In genomic region chr11:57438345-57439280, GRCh38 we compare ENCODE assay signal across 2 cellular contexts.
TF ChIP-seq lines count a peak whose summit lies in the region.

No MANE protein-coding gene starts in this region.

TF ChIP-seq in K562, 482 proteins besides CTCF, POLR2A, EP300 and RAD21:
- TF ChIP-seq RNF219 (CRISPR knock-in tag; IDR thresholded peaks at IDR 0.05), result no peak
- TF ChIP-seq ZBTB34 (CRISPR knock-in tag; IDR thresholded peaks at IDR 0.05), result no peak
- peak; percentile 31; the same call in 1 of the 2 replicates for TF ChIP-seq MAFG (tag; conservative IDR thresholded peaks at IDR 0.05)
- no peak for TF ChIP-seq NFE2L1 (tag; IDR thresholded peaks at IDR 0.05; ENCODE audit: borderline replicate concordance, low read depth)
- peak; percentile 43 for TF ChIP-seq C11orf30 (IDR thresholded peaks at IDR 0.05; ENCODE audit: low read depth)
- TF ChIP-seq AFF1 (IDR thresholded peaks at IDR 0.05; ENCODE audit: low read depth in 1 of 2, partially characterized antibody in 2 of 2), result no peak
- TF ChIP-seq ZNF316 (IDR thresholded peaks at IDR 0.05), result peak; percentile 68
- no peak for TF ChIP-seq ZBED1 (IDR thresholded peaks at IDR 0.05)
- no peak for TF ChIP-seq RFX1 (IDR thresholded peaks at IDR 0.05)
- no peak for TF ChIP-seq RFX5 (IDR thresholded peaks at IDR 0.05; ENCODE audit: low read depth, low read length)
- no peak for TF ChIP-seq ZKSCAN3 (CRISPR knock-in tag; IDR thresholded peaks at IDR 0.05)
TF ChIP-seq in K562: peak in this region for 3.

TF ChIP-seq in liver, 16 proteins besides CTCF, POLR2A, EP300 and RAD21:
- peak; percentile 89 for TF ChIP-seq HNF4G (IDR thresholded peaks at IDR 0.05)
- TF ChIP-seq YY1 (IDR thresholded peaks at IDR 0.05), result peak; percentile 80
- peak; percentile 90 for TF ChIP-seq RXRA (IDR thresholded peaks at IDR 0.05)
- TF ChIP-seq EGR1 (IDR thresholded peaks at IDR 0.05; ENCODE audit: low read depth in 2 of 2), result peak in 1 of 2 donors; percentile 52
- TF ChIP-seq SP1 (IDR thresholded peaks at IDR 0.05), result peak; percentile 96
- TF ChIP-seq FOXA2 (IDR thresholded peaks at IDR 0.05), result peak; percentile 86
- TF ChIP-seq JUND (IDR thresholded peaks at IDR 0.05), result peak; percentile 80 to 87
- TF ChIP-seq TAF1 (conservative IDR thresholded peaks at IDR 0.05), result no peak
- TF ChIP-seq MAX (IDR thresholded peaks at IDR 0.05), result peak; percentile 75
- TF ChIP-seq GABPA (IDR thresholded peaks at IDR 0.05 in 1 of 2, conservative IDR thresholded peaks at IDR 0.05 in 1 of 2), result no peak
- peak; percentile 32 for TF ChIP-seq ATF3 (IDR thresholded peaks at IDR 0.05)
- TF ChIP-seq ZBTB33 (IDR thresholded peaks at IDR 0.05), result peak; percentile 87
- peak; percentile 86 for TF ChIP-seq REST (IDR thresholded peaks at IDR 0.05)
- peak; percentile 90 to 95 for TF ChIP-seq HNF4A (conservative IDR thresholded peaks at IDR 0.05)
- peak; percentile 52 for TF ChIP-seq NR2F2 (IDR thresholded peaks at IDR 0.05)
- TF ChIP-seq FOXA1 (IDR thresholded peaks at IDR 0.05), result peak; percentile 71
